ENCODE assay signal across 19 cellular contexts in the genomic region with DNA sequence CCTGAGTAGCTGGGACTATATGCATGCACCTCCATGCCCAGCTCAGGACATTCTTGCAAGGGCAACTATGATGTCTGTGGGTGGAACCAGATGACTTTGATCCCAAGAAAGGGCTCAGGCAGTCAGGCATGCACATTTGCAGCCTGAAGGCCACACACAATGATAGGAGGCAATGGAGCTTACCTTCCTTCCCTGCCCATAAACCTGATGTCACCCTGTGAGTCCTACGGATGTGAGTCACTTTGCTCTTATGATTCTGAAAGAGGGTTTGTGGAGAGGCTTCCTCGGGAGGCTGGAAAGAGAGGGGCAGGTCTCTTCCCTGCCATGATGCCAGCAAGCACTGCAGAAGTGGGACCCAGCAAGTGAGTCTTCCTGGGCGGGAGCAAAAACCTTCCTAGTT.
DNase-seq lines count a peak whose midpoint lies in the region; ATAC-seq, FAIRE-seq and TF ChIP-seq lines count a peak whose summit lies in the region.
"Had no signal": no experiment of that assay in that cellular context is flagged by ENCODE, and none has a peak within 500 bp of the region (broad histone marks: within the 10 kb centered on the region; RNA-seq: fewer than 3 reads in every experiment).

No MANE protein-coding gene starts in this region.

- H3K27ac ChIP-seq in PC-9, result peak overlapping the region; percentile 56
- no peak overlapping the region for H3K27ac ChIP-seq in small intestine (ENCODE audit: low read depth in 1 of 2, low read length in 1 of 2)
- H3K27ac ChIP-seq: heart left ventricle had no signal

- H3F3A ChIP-seq in PC-9 (ENCODE audit: insufficient read depth, low read depth), result peaks cover 5% of the 10 kb centered on the region

- H3K27ac Mint-ChIP-seq in activated CD4-positive, alpha-beta T cell treated with anti-CD3 and anti-CD28 coated beads for 36 hours, result no peak overlapping the region
- no peak overlapping the region for H3K27ac Mint-ChIP-seq in activated CD4-positive, alpha-beta T cell treated with anti-CD3 and anti-CD28 coated beads, Interleukin-2, amount 10 ng/mL, durations not matched to agents 7 days and 5 days
- H3K27ac Mint-ChIP-seq in activated T-cell treated with anti-CD3 and anti-CD28 coated beads, Interleukin-2, amount 50 U/mL, for 24 hours, result no peak overlapping the region
- H3K27ac Mint-ChIP-seq: CD4-positive, alpha-beta T cell; HFFc6; nephron; T-helper 1 cell treated with Interleukin-12 subunit alpha and Interleukin-12 subunit beta and Interleukin-4 antibody, amounts not matched to agents 30 μg/mL and 1 μg/mL, for 36 hours had no signal

- no peaks in the 10 kb centered on the region for H3K9me3 Mint-ChIP-seq in activated CD4-positive, alpha-beta T cell treated with anti-CD3 and anti-CD28 coated beads for 36 hours (ENCODE audit: low read depth)
- no peaks in the 10 kb centered on the region for H3K9me3 Mint-ChIP-seq in activated CD4-positive, alpha-beta T cell treated with anti-CD3 and anti-CD28 coated beads, Interleukin-2, amount 10 ng/mL, durations not matched to agents 7 days and 5 days
- no peaks in the 10 kb centered on the region for H3K9me3 Mint-ChIP-seq in activated T-cell treated with anti-CD3 and anti-CD28 coated beads, Interleukin-2, amount 50 U/mL, for 24 hours
- H3K9me3 Mint-ChIP-seq: CD4-positive, alpha-beta T cell; HFFc6; nephron; T-helper 1 cell treated with Interleukin-12 subunit alpha and Interleukin-12 subunit beta and Interleukin-4 antibody, amounts not matched to agents 30 μg/mL and 1 μg/mL, for 36 hours had no signal

- H3K9me3 ChIP-seq in PC-9 (ENCODE audit: insufficient read depth, low read depth) (no peaks in the 10 kb centered on the region), small intestine (ENCODE audit: control insufficient read depth, low read depth) (no peaks in the 10 kb centered on the region)
- H3K9me3 ChIP-seq: heart left ventricle had no signal

- WGBS in small intestine, 3 donors, result 50 to 81% (median 79%) methylated on average over 3 of the region's 3 CpGs

- no peaks in the 10 kb centered on the region for H3K36me3 Mint-ChIP-seq in activated CD4-positive, alpha-beta T cell treated with anti-CD3 and anti-CD28 coated beads for 36 hours (ENCODE audit: low read depth)
- no peaks in the 10 kb centered on the region for H3K36me3 Mint-ChIP-seq in activated CD4-positive, alpha-beta T cell treated with anti-CD3 and anti-CD28 coated beads, Interleukin-2, amount 10 ng/mL, durations not matched to agents 7 days and 5 days (ENCODE audit: low read depth)
- no peaks in the 10 kb centered on the region for H3K36me3 Mint-ChIP-seq in activated T-cell treated with anti-CD3 and anti-CD28 coated beads, Interleukin-2, amount 50 U/mL, for 24 hours (ENCODE audit: low read depth)

- FAIRE-seq in small intestine (lab: Jason Lieb, UNC), result no peak
- FAIRE-seq: A204.1, GM12878 had no signal

- no TSS peak for BruUV-seq in PC-9 (replicated peaks; lab: Mats Ljungman, UMichigan)

- CTCF ChIA-PET in activated CD4-positive, alpha-beta T cell treated with anti-CD3 and anti-CD28 coated beads for 36 hours (lab: Charles Lee), result no interaction called here
- CTCF ChIA-PET in activated CD4-positive, alpha-beta T cell treated with anti-CD3 and anti-CD28 coated beads, Interleukin-2, amount 10 ng/mL, durations not matched to agents 7 days and 5 days (lab: Charles Lee), result interaction anchor here (1.0 to 1.1 kb wide), 2 partner anchors 9 to 110 kb away, joined by 3 to 6 read pairs; no protein-coding TSS in a partner anchor
- CTCF ChIA-PET in PC-9 (lab: Charles Lee), result interaction anchor here (0.6 kb wide), 1 partner anchor 29 kb away, joined by 9 read pairs; no protein-coding TSS in a partner anchor

- H3K4me2 ChIP-seq in PC-9, result peak overlapping the region; percentile 42; the same call in 1 of the 2 replicates

- peaks cover 1% of the 10 kb centered on the region for H3K27me3 Mint-ChIP-seq in activated CD4-positive, alpha-beta T cell treated with anti-CD3 and anti-CD28 coated beads for 36 hours
- H3K27me3 Mint-ChIP-seq in activated CD4-positive, alpha-beta T cell treated with anti-CD3 and anti-CD28 coated beads, Interleukin-2, amount 10 ng/mL, durations not matched to agents 7 days and 5 days, result no peaks in the 10 kb centered on the region
- H3K27me3 Mint-ChIP-seq in activated T-cell treated with anti-CD3 and anti-CD28 coated beads, Interleukin-2, amount 50 U/mL, for 24 hours, result no peaks in the 10 kb centered on the region
- H3K27me3 Mint-ChIP-seq: CD4-positive, alpha-beta T cell had no signal

- H2AFZ ChIP-seq in PC-9, result no peak overlapping the region

- H4K20me1 ChIP-seq in PC-9 (ENCODE audit: insufficient read depth), result no peaks in the 10 kb centered on the region

- H3K4me1 ChIP-seq in PC-9 (replicated peaks; ENCODE audit: insufficient read depth) (peaks cover 16% of the 10 kb centered on the region), small intestine (ENCODE audit: control insufficient read depth in 2 of 2, insufficient read depth in 1 of 2, low read depth in 1 of 2, low read length in 1 of 2) (no peaks in the 10 kb centered on the region)

- no peaks in the 10 kb centered on the region for H3K27me3 ChIP-seq in PC-9 (ENCODE audit: insufficient read depth, low read depth)
- no peaks in the 10 kb centered on the region for H3K27me3 ChIP-seq in small intestine (ENCODE audit: control insufficient read depth in 2 of 2, insufficient read depth in 2 of 2, low read length in 2 of 2)
- H3K27me3 ChIP-seq: heart left ventricle had no signal

- H3K36me3 ChIP-seq in PC-9 (ENCODE audit: low read depth) (no peaks in the 10 kb centered on the region), small intestine (ENCODE audit: control insufficient read depth in 2 of 2, insufficient read depth in 2 of 2, low read length in 2 of 2) (no peaks in the 10 kb centered on the region)
- H3K36me3 ChIP-seq: heart left ventricle had no signal

- no peak overlapping the region for H3K4me3 Mint-ChIP-seq in activated CD4-positive, alpha-beta T cell treated with anti-CD3 and anti-CD28 coated beads for 36 hours
- no peak overlapping the region for H3K4me3 Mint-ChIP-seq in activated CD4-positive, alpha-beta T cell treated with anti-CD3 and anti-CD28 coated beads, Interleukin-2, amount 10 ng/mL, durations not matched to agents 7 days and 5 days
- H3K4me3 Mint-ChIP-seq in activated T-cell treated with anti-CD3 and anti-CD28 coated beads, Interleukin-2, amount 50 U/mL, for 24 hours, result no peak overlapping the region
- H3K4me3 Mint-ChIP-seq: CD4-positive, alpha-beta T cell; HFFc6; nephron; T-helper 1 cell treated with Interleukin-12 subunit alpha and Interleukin-12 subunit beta and Interleukin-4 antibody, amounts not matched to agents 30 μg/mL and 1 μg/mL, for 36 hours had no signal

- no peak for DNase-seq in activated CD4-positive, alpha-beta T cell treated with anti-CD3 and anti-CD28 coated beads for 36 hours
- DNase-seq in activated CD4-positive, alpha-beta T cell treated with anti-CD3 and anti-CD28 coated beads, Interleukin-2, amount 10 ng/mL, durations not matched to agents 7 days and 5 days, result no peak
- DNase-seq in PC-9 (peak; percentile 52 to 80), epithelial cell of proximal tubule (ENCODE audit: low read depth) (peak; percentile 91), small intestine (peak; percentile 53), NCI-H524 treated with DMSO at 0.1 percent for 48 hours (lab: John Stamatoyannopoulos, UW) (no peak), cerebellar cortex (ENCODE audit: low spot score) (no peak)
- DNase-seq in activated T-cell treated with anti-CD3 and anti-CD28 coated beads, Interleukin-2, amount 50 U/mL, for 24 hours, result no peak
- DNase-seq: activated CD4-positive, alpha-beta T cell treated with anti-CD3 and anti-CD28 coated beads for 1 hour; CD4-positive, alpha-beta T cell; cerebellar nuclear complex; heart left ventricle; HFFc6; NCI-H187; NCI-H526 treated with DMSO at 0.1 percent for 48 hours had no signal

- TF ChIP-seq CTCF in PC-9 (conservative IDR thresholded peaks at IDR 0.05) (no peak), epithelial cell of proximal tubule (conservative IDR thresholded peaks at IDR 0.05; ENCODE audit: low read depth, low read length) (no peak)

- no peaks in the 10 kb centered on the region for H3K79me2 ChIP-seq in PC-9 (ENCODE audit: low read depth)

- intact Hi-C loops in activated CD4-positive, alpha-beta T cell treated with anti-CD3 and anti-CD28 coated beads for 36 hours (cut with DNase I, micrococcal nuclease), result loop anchor here in 1 of 2 experiments (10.0 kb wide), 1 partner anchor 106 kb away; no protein-coding TSS in a partner anchor
- intact Hi-C loops in PC-9 (cut with micrococcal nuclease; ENCODE audit: unreplicated experiment), result no loop called here

- ATAC-seq in activated CD4-positive, alpha-beta T cell treated with anti-CD3 and anti-CD28 coated beads for 36 hours, result peak; percentile 45
- ATAC-seq: GM12878, heart left ventricle had no signal

- peaks cover 6% of the 10 kb centered on the region for H3K4me1 Mint-ChIP-seq in activated CD4-positive, alpha-beta T cell treated with anti-CD3 and anti-CD28 coated beads for 36 hours
- peaks cover 41% of the 10 kb centered on the region for H3K4me1 Mint-ChIP-seq in activated CD4-positive, alpha-beta T cell treated with anti-CD3 and anti-CD28 coated beads, Interleukin-2, amount 10 ng/mL, durations not matched to agents 7 days and 5 days
- H3K4me1 Mint-ChIP-seq in activated T-cell treated with anti-CD3 and anti-CD28 coated beads, Interleukin-2, amount 50 U/mL, for 24 hours (ENCODE audit: low read depth), result peaks cover 7% of the 10 kb centered on the region
- H3K4me1 Mint-ChIP-seq: nephron had no signal

- H3K4me3 ChIP-seq in PC-9 (no peak overlapping the region), epithelial cell of proximal tubule (ENCODE audit: low read depth, low read length) (no peak overlapping the region), small intestine (ENCODE audit: low read depth in 1 of 2, low read length in 2 of 2) (no peak overlapping the region)
- H3K4me3 ChIP-seq: GM12878, heart left ventricle had no signal

- POLR2A ChIA-PET in activated CD4-positive, alpha-beta T cell treated with anti-CD3 and anti-CD28 coated beads for 36 hours (lab: Charles Lee), result no interaction called here
- POLR2A ChIA-PET in activated CD4-positive, alpha-beta T cell treated with anti-CD3 and anti-CD28 coated beads, Interleukin-2, amount 10 ng/mL, durations not matched to agents 7 days and 5 days (lab: Charles Lee), result no interaction called here
- POLR2A ChIA-PET in PC-9 (lab: Charles Lee; ENCODE audit: unreplicated experiment), result interaction anchor here (0.6 to 0.9 kb wide), 2 partner anchors 17 to 43 kb away, joined by 3 to 4 read pairs; no protein-coding TSS in a partner anchor

- no peaks in the 10 kb centered on the region for H3K9me2 ChIP-seq in PC-9 (ENCODE audit: insufficient read depth)

Comparison
In these comparisons a context has a peak if more than half of its experiments do, and no peak if none do; other contexts are left out.
1. DNase-seq: peak in PC-9 (2 of 2), epithelial cell of proximal tubule (single experiment) and small intestine (single experiment); none in activated CD4-positive, alpha-beta T cell treated with anti-CD3 and anti-CD28 coated beads for 36 hours (single experiment), activated CD4-positive, alpha-beta T cell treated with anti-CD3 and anti-CD28 coated beads, Interleukin-2, amount 10 ng/mL, durations not matched to agents 7 days and 5 days (single experiment), NCI-H524 treated with DMSO at 0.1 percent for 48 hours (single experiment), cerebellar cortex (single experiment) and activated T-cell treated with anti-CD3 and anti-CD28 coated beads, Interleukin-2, amount 50 U/mL, for 24 hours (single experiment).